In the genomic region with DNA sequence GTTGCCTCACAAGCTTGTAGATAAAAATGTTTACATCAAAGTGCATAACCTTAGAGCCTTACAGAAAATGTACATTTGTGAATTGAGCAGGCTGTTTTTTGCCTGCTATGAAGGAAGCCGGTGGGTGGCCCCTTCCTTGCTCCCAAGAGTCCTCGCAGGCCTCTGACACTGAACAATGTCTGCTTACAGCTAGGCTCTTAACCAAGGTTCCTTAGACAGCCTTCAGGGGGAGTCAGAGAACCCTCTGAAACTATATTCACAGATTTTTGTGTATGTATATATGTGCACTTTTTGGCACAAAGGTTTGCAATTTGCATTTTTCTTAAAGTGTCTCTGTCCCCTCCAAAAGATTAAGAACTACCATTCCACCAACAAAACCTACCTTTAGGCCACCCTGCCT, we compare ENCODE assay signal across 11 cellular contexts.
DNase-seq lines count a peak whose midpoint lies in the region; ATAC-seq and TF ChIP-seq lines count a peak whose summit lies in the region.
"Had no signal": no experiment of that assay in that cellular context is flagged by ENCODE, and none has a peak within 500 bp of the region (broad histone marks: within the 10 kb centered on the region; RNA-seq: fewer than 3 reads in every experiment).

No MANE protein-coding gene starts in this region.

- no peak for TF ChIP-seq RAD21 in SK-N-SH (IDR thresholded peaks at IDR 0.05; ENCODE audit: low read length)

- H2AFZ ChIP-seq in SK-N-SH (ENCODE audit: low read depth) = no peak overlapping the region
- no peak overlapping the region for H2AFZ ChIP-seq in hepatocyte

- H3K36me3 ChIP-seq in HAP-1 (replicated peaks) = no peaks in the 10 kb centered on the region
- H3K36me3 ChIP-seq in SK-N-SH (replicated peaks in 1 of 2; ENCODE audit: control insufficient read depth in 1 of 2, insufficient read depth in 2 of 2, low read length in 1 of 2) = no peaks in the 10 kb centered on the region
- no peaks in the 10 kb centered on the region for H3K36me3 ChIP-seq in hepatocyte (replicated peaks; ENCODE audit: insufficient read depth, low read depth)

- TF ChIP-seq EP300 in SK-N-SH (IDR thresholded peaks at IDR 0.05; ENCODE audit: borderline replicate concordance in 1 of 2, low read depth in 1 of 2, low read length in 1 of 2) = no peak

- POLR2A ChIA-PET in SK-N-SH (lab: Yijun Ruan, JAX) = no interaction called here

- TF ChIP-seq CTCF in SK-N-SH (IDR thresholded peaks at IDR 0.05) (peak; percentile 42), hepatocyte (IDR thresholded peaks at IDR 0.05; ENCODE audit: poor library complexity) (peak; percentile 16), foreskin fibroblast (IDR thresholded peaks at IDR 0.05; ENCODE audit: low read depth, low read length) (no peak)

- no peak overlapping the region for H3K4me2 ChIP-seq in SK-N-SH
- no peak overlapping the region for H3K4me2 ChIP-seq in hepatocyte

- no peak overlapping the region for H3K4me3 ChIP-seq in HAP-1
- no peak overlapping the region for H3K4me3 ChIP-seq in SK-N-SH (ENCODE audit: low read depth in 2 of 2, low read length in 1 of 2)
- H3K4me3 ChIP-seq in hepatocyte = no peak overlapping the region
- H3K4me3 ChIP-seq in foreskin fibroblast (ENCODE audit: low read depth in 1 of 2, low read length in 2 of 2) = no peak overlapping the region

- DNase-seq in COLO829 (ENCODE audit: low spot score) (peak; percentile 2), HAP-1 (ENCODE audit: low spot score in 2 of 2) (peak; percentile 23 to 28), SK-N-SH (no peak), hepatocyte (ENCODE audit: low spot score) (peak; percentile 5), foreskin fibroblast (no peak), OCI-M2 (lab: John Stamatoyannopoulos, UW; ENCODE audit: unreplicated experiment) (no peak), posterior vena cava (ENCODE audit: low spot score) (no peak)
- DNase-seq: activated CD8-positive, alpha-beta memory T cell treated with anti-CD3 and anti-CD28 coated beads, Interleukin-2, amount 50 U/mL, for 4 hours; activated naive CD8-positive, alpha-beta T cell treated with anti-CD3 and anti-CD28 coated beads, Interleukin-2, amount 10 ng/mL, durations not matched to agents 7 days and 5 days; CD4-positive, alpha-beta T cell had no signal

- H3K4me1 ChIP-seq in HAP-1 (no peaks in the 10 kb centered on the region), SK-N-SH (ENCODE audit: control insufficient read depth in 1 of 2, insufficient read depth in 2 of 2, low read depth in 1 of 2, low read length in 1 of 2) (no peaks in the 10 kb centered on the region), hepatocyte (ENCODE audit: insufficient read depth) (no peaks in the 10 kb centered on the region)

- WGBS in SK-N-SH (ENCODE audit: low lambda C conversion rate) = 0% methylated on average over 1 of the region's 2 CpGs
- WGBS in hepatocyte (ENCODE audit: low lambda C conversion rate, missing lambda C conversion rate) = 33% methylated on average over 2 of the region's 2 CpGs

- intact Hi-C loops in posterior vena cava (cut with DNase I) = no loop called here

- H3K27me3 ChIP-seq in HAP-1 (ENCODE audit: low read depth) = peaks cover 10% of the 10 kb centered on the region
- H3K27me3 ChIP-seq in SK-N-SH (ENCODE audit: insufficient read depth) = no peaks in the 10 kb centered on the region; the same call in none of the 2 replicates
- H3K27me3 ChIP-seq in hepatocyte = no peaks in the 10 kb centered on the region

- H3K9me2 ChIP-seq in SK-N-SH (no peaks in the 10 kb centered on the region), hepatocyte (replicated peaks; ENCODE audit: insufficient read depth) (no peaks in the 10 kb centered on the region)

- H4K20me1 ChIP-seq in SK-N-SH (ENCODE audit: insufficient read depth) = no peaks in the 10 kb centered on the region
- no peaks in the 10 kb centered on the region for H4K20me1 ChIP-seq in hepatocyte (ENCODE audit: insufficient read depth, poor library complexity, severe bottlenecking)

- no peak overlapping the region for H3K9ac ChIP-seq in SK-N-SH

- H3K79me2 ChIP-seq in SK-N-SH (ENCODE audit: insufficient read depth) (no peaks in the 10 kb centered on the region), hepatocyte (no peaks in the 10 kb centered on the region)

- H3F3A ChIP-seq in SK-N-SH (replicated peaks; ENCODE audit: insufficient read depth) = no peaks in the 10 kb centered on the region

- CTCF ChIA-PET in SK-N-SH (lab: Yijun Ruan, JAX) = no interaction called here

- no peak for ATAC-seq in GM21825 (IDR thresholded peaks at IDR 0.05; ENCODE audit: unreplicated experiment)

- in situ Hi-C loops in HAP-1 (cut with MboI; ENCODE audit: low sequenced_read_pairs) = no loop called here

- no peaks in the 10 kb centered on the region for H3K9me3 ChIP-seq in HAP-1
- no peaks in the 10 kb centered on the region for H3K9me3 ChIP-seq in SK-N-SH
- H3K9me3 ChIP-seq in hepatocyte (ENCODE audit: low read depth) = no peaks in the 10 kb centered on the region

- H3K27ac ChIP-seq in SK-N-SH (ENCODE audit: low read depth in 2 of 2, low read length in 1 of 2) (no peak overlapping the region), hepatocyte (no peak overlapping the region)

TF ChIP-seq in SK-N-SH, 30 proteins besides CTCF, POLR2A, EP300 and RAD21:
- TF ChIP-seq SMC3 (IDR thresholded peaks at IDR 0.05; ENCODE audit: low read depth, low read length) (no peak), FOSL2 (IDR thresholded peaks at IDR 0.05; ENCODE audit: borderline replicate concordance, low read depth) (no peak)
- TF ChIP-seq, protein P1, sequence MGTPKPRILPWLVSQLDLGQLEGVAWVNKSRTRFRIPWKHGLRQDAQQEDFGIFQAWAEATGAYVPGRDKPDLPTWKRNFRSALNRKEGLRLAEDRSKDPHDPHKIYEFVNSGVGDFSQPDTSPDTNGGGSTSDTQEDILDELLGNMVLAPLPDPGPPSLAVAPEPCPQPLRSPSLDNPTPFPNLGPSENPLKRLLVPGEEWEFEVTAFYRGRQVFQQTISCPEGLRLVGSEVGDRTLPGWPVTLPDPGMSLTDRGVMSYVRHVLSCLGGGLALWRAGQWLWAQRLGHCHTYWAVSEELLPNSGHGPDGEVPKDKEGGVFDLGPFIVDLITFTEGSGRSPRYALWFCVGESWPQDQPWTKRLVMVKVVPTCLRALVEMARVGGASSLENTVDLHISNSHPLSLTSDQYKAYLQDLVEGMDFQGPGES (IDR thresholded peaks at IDR 0.05; ENCODE audit: low read depth, low read length) = no peak
TF ChIP-seq in SK-N-SH: peak in this region for 0.

Comparison
In these comparisons a context has a peak if more than half of its experiments do, and no peak if none do; other contexts are left out.
1. DNase-seq: peak in COLO829 (single experiment), HAP-1 (2 of 2) and hepatocyte (single experiment); none in SK-N-SH (single experiment), foreskin fibroblast (0 of 2), OCI-M2 (single experiment) and posterior vena cava (single experiment).